14 cellular contexts compared by ENCODE assay signal in the genomic region with DNA sequence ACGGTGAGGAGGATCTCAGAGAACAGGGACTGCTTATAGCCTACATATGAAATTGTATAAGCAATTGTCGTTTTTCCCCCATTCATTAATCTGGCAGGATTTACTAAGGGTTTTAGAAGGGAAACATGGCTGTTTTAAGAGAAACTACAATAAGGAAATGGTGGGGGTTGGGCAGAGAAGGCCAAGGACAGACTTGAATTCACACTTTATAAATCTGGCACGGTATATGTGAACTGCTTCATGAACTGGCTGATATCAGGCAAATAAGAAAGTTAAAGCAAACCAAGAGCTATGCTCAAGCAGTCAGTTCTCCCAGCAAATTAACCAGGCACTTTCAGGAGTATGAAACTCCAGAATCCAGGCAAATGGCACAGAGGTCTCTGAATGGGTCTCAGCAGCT.
DNase-seq lines count a peak whose midpoint lies in the region; ATAC-seq and TF ChIP-seq lines count a peak whose summit lies in the region.
"Had no signal": no experiment of that assay in that cellular context is flagged by ENCODE, and none has a peak within 500 bp of the region (broad histone marks: within the 10 kb centered on the region; RNA-seq: fewer than 3 reads in every experiment).

No MANE protein-coding gene starts in this region.

- peak overlapping the region; percentile 70 for H3K27ac Mint-ChIP-seq in stimulated activated naive B cell treated with anti-CD40 and anti-IgM and Interleukin-4, amounts not matched to agents 10 μg/mL and 1 μg/mL and 100 μg/mL, for 72 hours
- H3K27ac Mint-ChIP-seq in activated CD8-positive, alpha-beta T cell treated with anti-CD3 and anti-CD28 coated beads for 36 hours = no peak overlapping the region
- H3K27ac Mint-ChIP-seq: activated T-helper 17 cell treated with anti-CD3 and anti-CD28 coated beads, Interleukin-2, amount 50 U/mL, for 72 hours had no signal

- no TSS peak for BruUV-seq in OCI-LY7 (replicated peaks; lab: Mats Ljungman, UMichigan)

- ATAC-seq in stimulated activated naive B cell treated with anti-CD40 and anti-IgM and Interleukin-4, amounts not matched to agents 10 μg/mL and 1 μg/mL and 100 μg/mL, for 72 hours (replicated peaks) = no peak
- ATAC-seq in activated CD8-positive, alpha-beta T cell treated with anti-CD3 and anti-CD28 coated beads for 36 hours = no peak
- ATAC-seq: activated T-helper 17 cell treated with anti-CD3 and anti-CD28 coated beads, Interleukin-2, amount 50 U/mL, for 72 hours had no signal

- H3K4me3 ChIP-seq in OCI-LY7 (ENCODE audit: low read depth, low read length, poor library complexity, severe bottlenecking) = no peak overlapping the region
- no peak overlapping the region for H3K4me3 ChIP-seq in muscle layer of duodenum (ENCODE audit: low read depth in 1 of 2, low read length in 2 of 2)
- H3K4me3 ChIP-seq: BLaER1 treated with 17β-estradiol and CSF1 and Interleukin-3, amounts not matched to agents 10 nM and 100 nM had no signal

- H3K4me1 ChIP-seq in OCI-LY7 (ENCODE audit: insufficient read depth, low read length, poor library complexity, severe bottlenecking) (peaks cover 22% of the 10 kb centered on the region), muscle layer of duodenum (ENCODE audit: control insufficient read depth in 1 of 2, insufficient read depth in 2 of 2, low read length in 2 of 2) (peaks cover 11 to 21% of the 10 kb centered on the region in 2 donors)

- no peaks in the 10 kb centered on the region for H4K20me1 ChIP-seq in OCI-LY7 (ENCODE audit: insufficient read depth, low read length)
- H4K20me1 ChIP-seq: BLaER1 treated with 17β-estradiol and CSF1 and Interleukin-3, amounts not matched to agents 10 nM and 100 nM had no signal

- H2AFZ ChIP-seq in OCI-LY7 (ENCODE audit: low read length) = peak overlapping the region; percentile 48; the same call in 1 of the 2 replicates

- H3K4me2 ChIP-seq in OCI-LY7 (ENCODE audit: low read length) = no peak overlapping the region

- H3K79me2 ChIP-seq in OCI-LY7 (ENCODE audit: insufficient read depth, low read depth, low read length) = no peaks in the 10 kb centered on the region

- no peaks in the 10 kb centered on the region for H3K9me2 ChIP-seq in OCI-LY7 (ENCODE audit: insufficient read depth, low read length)

- H3K9me3 Mint-ChIP-seq in stimulated activated naive B cell treated with anti-CD40 and anti-IgM and Interleukin-4, amounts not matched to agents 10 μg/mL and 1 μg/mL and 100 μg/mL, for 72 hours = peaks cover 10 to 12% of the 10 kb centered on the region in 2 donors
- H3K9me3 Mint-ChIP-seq in activated CD8-positive, alpha-beta T cell treated with anti-CD3 and anti-CD28 coated beads for 36 hours = peaks cover 2% of the 10 kb centered on the region
- H3K9me3 Mint-ChIP-seq: activated T-helper 17 cell treated with anti-CD3 and anti-CD28 coated beads, Interleukin-2, amount 50 U/mL, for 72 hours had no signal

- peaks cover 26 to 34% of the 10 kb centered on the region in 2 donors for H3K4me1 Mint-ChIP-seq in stimulated activated naive B cell treated with anti-CD40 and anti-IgM and Interleukin-4, amounts not matched to agents 10 μg/mL and 1 μg/mL and 100 μg/mL, for 72 hours
- no peaks in the 10 kb centered on the region for H3K4me1 Mint-ChIP-seq in activated CD8-positive, alpha-beta T cell treated with anti-CD3 and anti-CD28 coated beads for 36 hours (ENCODE audit: low read depth)
- H3K4me1 Mint-ChIP-seq: activated T-helper 17 cell treated with anti-CD3 and anti-CD28 coated beads, Interleukin-2, amount 50 U/mL, for 72 hours had no signal

- H3K27me3 ChIP-seq in muscle layer of duodenum (ENCODE audit: low read depth, low read length) = no peaks in the 10 kb centered on the region
- H3K27me3 ChIP-seq: BLaER1 treated with 17β-estradiol and CSF1 and Interleukin-3, amounts not matched to agents 10 nM and 100 nM had no signal

- no peaks in the 10 kb centered on the region for H3K27me3 Mint-ChIP-seq in stimulated activated naive B cell treated with anti-CD40 and anti-IgM and Interleukin-4, amounts not matched to agents 10 μg/mL and 1 μg/mL and 100 μg/mL, for 72 hours
- H3K27me3 Mint-ChIP-seq in activated CD8-positive, alpha-beta T cell treated with anti-CD3 and anti-CD28 coated beads for 36 hours = peaks cover 1% of the 10 kb centered on the region
- H3K27me3 Mint-ChIP-seq: activated T-helper 17 cell treated with anti-CD3 and anti-CD28 coated beads, Interleukin-2, amount 50 U/mL, for 72 hours had no signal

- H3K9me3 ChIP-seq in OCI-LY7 (ENCODE audit: low read length) (peaks cover 6% of the 10 kb centered on the region; the same call in 1 of the 2 replicates), muscle layer of duodenum (ENCODE audit: control insufficient read depth in 1 of 2, low read length in 2 of 2) (no peaks in the 10 kb centered on the region)

- H3K36me3 Mint-ChIP-seq in stimulated activated naive B cell treated with anti-CD40 and anti-IgM and Interleukin-4, amounts not matched to agents 10 μg/mL and 1 μg/mL and 100 μg/mL, for 72 hours = peaks cover 4 to 8% of the 10 kb centered on the region in 2 donors
- no peaks in the 10 kb centered on the region for H3K36me3 Mint-ChIP-seq in activated CD8-positive, alpha-beta T cell treated with anti-CD3 and anti-CD28 coated beads for 36 hours (ENCODE audit: low read depth)

- CTCF ChIA-PET in OCI-LY7 (lab: Charles Lee; ENCODE audit: unreplicated experiment) = no interaction called here
- CTCF ChIA-PET in activated CD8-positive, alpha-beta T cell treated with anti-CD3 and anti-CD28 coated beads for 36 hours (lab: Charles Lee) = no interaction called here

- DNase-seq in OCI-LY7 (ENCODE audit: low spot score) (no peak), G401 (ENCODE audit: low spot score) (no peak), pons (ENCODE audit: low spot score) (no peak), OCI-M1 (lab: John Stamatoyannopoulos, UW) (no peak)
- DNase-seq in stimulated activated naive B cell treated with anti-CD40 and anti-IgM and Interleukin-4, amounts not matched to agents 10 μg/mL and 1 μg/mL and 100 μg/mL, for 72 hours = no peak
- no peak for DNase-seq in activated CD8-positive, alpha-beta T cell treated with anti-CD3 and anti-CD28 coated beads for 36 hours
- DNase-seq: activated CD4-positive, alpha-beta T cell treated with anti-CD3 and anti-CD28 coated beads, Interleukin-2, amount 50 U/mL, for 1 hour; DMS79; stimulated activated CD4-positive, alpha-beta T cell treated with anti-CD3 and anti-CD28 coated beads, Interleukin-1b, Interleukin-23, amount 100 ng/mL, for 48 hours; T-helper 9 cell had no signal

- POLR2A ChIA-PET in OCI-LY7 (lab: Charles Lee) = interaction anchor here (0.6 to 1.9 kb wide), 4 partner anchors 9 to 86 kb away, joined by 3 to 6 read pairs (median 5); no protein-coding TSS in a partner anchor
- POLR2A ChIA-PET in activated CD8-positive, alpha-beta T cell treated with anti-CD3 and anti-CD28 coated beads for 36 hours (lab: Charles Lee) = no interaction called here

- H3K4me3 Mint-ChIP-seq in stimulated activated naive B cell treated with anti-CD40 and anti-IgM and Interleukin-4, amounts not matched to agents 10 μg/mL and 1 μg/mL and 100 μg/mL, for 72 hours = no peak overlapping the region
- no peak overlapping the region for H3K4me3 Mint-ChIP-seq in activated CD8-positive, alpha-beta T cell treated with anti-CD3 and anti-CD28 coated beads for 36 hours
- H3K4me3 Mint-ChIP-seq: activated T-helper 17 cell treated with anti-CD3 and anti-CD28 coated beads, Interleukin-2, amount 50 U/mL, for 72 hours had no signal

- in situ Hi-C loops in G401 (cut with HindIII; ENCODE audit: low sequenced_read_pairs) = no loop called here

- intact Hi-C loops in OCI-LY7 (cut with micrococcal nuclease; ENCODE audit: unreplicated experiment) = no loop called here
- intact Hi-C loops in activated CD8-positive, alpha-beta T cell treated with anti-CD3 and anti-CD28 coated beads for 36 hours (cut with micrococcal nuclease) = no loop called here

- no peak for TF ChIP-seq CTCF in OCI-LY7 (conservative IDR thresholded peaks at IDR 0.05; ENCODE audit: low read length)
- TF ChIP-seq CTCF in activated CD8-positive, alpha-beta T cell treated with anti-CD3 and anti-CD28 coated beads for 36 hours (IDR thresholded peaks at IDR 0.05) = no peak

- H3K36me3 ChIP-seq in OCI-LY7 (ENCODE audit: insufficient read depth, low read length) (no peaks in the 10 kb centered on the region), muscle layer of duodenum (ENCODE audit: control insufficient read depth in 1 of 2, insufficient read depth in 2 of 2, low read length in 2 of 2) (no peaks in the 10 kb centered on the region)
- H3K36me3 ChIP-seq: BLaER1 treated with 17β-estradiol and CSF1 and Interleukin-3, amounts not matched to agents 10 nM and 100 nM had no signal

- H3K27ac ChIP-seq in OCI-LY7 (ENCODE audit: low read depth, low read length, poor library complexity, severe bottlenecking) (no peak overlapping the region), cingulate gyrus (ENCODE audit: low read depth, low read length) (peak overlapping the region; percentile 4), muscle layer of duodenum (ENCODE audit: low read length) (peak overlapping the region; percentile 16)
